ENCODE assay signal across 1 cellular context in genomic region chr14:67418368-67419174, GRCh38.
TF ChIP-seq lines count a peak whose summit lies in the region.

No MANE protein-coding gene starts in this region.

TF ChIP-seq in K562, 482 proteins besides CTCF, POLR2A, EP300 and RAD21 (continued from another document):
- no peak for TF ChIP-seq ZNF518B (CRISPR knock-in tag; IDR thresholded peaks at IDR 0.05)
- TF ChIP-seq ZNF165 (CRISPR knock-in tag; IDR thresholded peaks at IDR 0.05; ENCODE audit: borderline replicate concordance), result no peak
- TF ChIP-seq RERE (CRISPR knock-in tag; IDR thresholded peaks at IDR 0.05; ENCODE audit: borderline replicate concordance), result no peak
- no peak for TF ChIP-seq ZBTB17 (CRISPR knock-in tag; IDR thresholded peaks at IDR 0.05)
- no peak for TF ChIP-seq RHOXF2B (CRISPR knock-in tag; conservative IDR thresholded peaks at IDR 0.05)
- TF ChIP-seq NONO (IDR thresholded peaks at IDR 0.05; ENCODE audit: low read depth in 2 of 2, low read length in 1 of 2), result peak in 1 of 2 experiments; percentile 53; a peak in 2 of 4 replicates
- TF ChIP-seq HDAC8 (tag; IDR thresholded peaks at IDR 0.05), result 0 out of 2 replicates have a peak, but pooled peaks have one; percentile 29
- peak; percentile 97 for TF ChIP-seq DPF2 (IDR thresholded peaks at IDR 0.05)
- no peak for TF ChIP-seq DNMT1 (IDR thresholded peaks at IDR 0.05)
